Comparison of ENCODE assay signal across 18 cellular contexts in genomic region chr4:48028654-48029053, GRCh38. TPM values are rescaled to one million over a fixed set of nuclear protein-coding genes. Genes with fewer than 3 reads are reported as not detected.
DNase-seq lines count a peak whose midpoint lies in the region; ATAC-seq and TF ChIP-seq lines count a peak whose summit lies in the region.
"Had no signal": no experiment of that assay in that cellular context is flagged by ENCODE, and none has a peak within 500 bp of the region (broad histone marks: within the 10 kb centered on the region; RNA-seq: fewer than 3 reads in every experiment).

No MANE protein-coding gene starts in this region.

- no peak overlapping the region for H3K9ac ChIP-seq in endodermal cell (ENCODE audit: extremely low read depth, low read length, poor library complexity, severe bottlenecking)

- H3K36me3 Mint-ChIP-seq in activated naive CD8-positive, alpha-beta T cell: peaks cover 3% of the 10 kb centered on the region
- H3K36me3 Mint-ChIP-seq in activated naive CD8-positive, alpha-beta T cell treated with anti-CD3 and anti-CD28 coated beads for 36 hours: peaks cover 9% of the 10 kb centered on the region
- peaks cover 11% of the 10 kb centered on the region for H3K36me3 Mint-ChIP-seq in endodermal cell (ENCODE audit: low read depth)
- H3K36me3 Mint-ChIP-seq: natural killer cell treated with Interleukin-12 subunit alpha and Interleukin-12 subunit beta and Interleukin-15 and Interleukin-18, amount 100 ng/mL, for 72 hours had no signal

- DNase-seq in activated naive CD8-positive, alpha-beta T cell treated with anti-CD3 and anti-CD28 coated beads for 36 hours: no peak
- DNase-seq in vagina (ENCODE audit: extremely low spot score in 2 of 2) (no peak), NCI-H82 (lab: John Stamatoyannopoulos, UW) (no peak), endodermal cell (no peak)
- DNase-seq: activated CD4-positive, alpha-beta T cell treated with anti-CD3 and anti-CD28 coated beads for 48 hours; activated gamma-delta T cell; COR-L47; HCEC 1CT; NCI-H187 treated with DMSO at 0.1 percent for 48 hours; tibial artery had no signal

- peaks cover 2% of the 10 kb centered on the region for H3K27me3 Mint-ChIP-seq in activated naive CD8-positive, alpha-beta T cell
- peaks cover 10% of the 10 kb centered on the region for H3K27me3 Mint-ChIP-seq in activated naive CD8-positive, alpha-beta T cell treated with anti-CD3 and anti-CD28 coated beads for 36 hours
- H3K27me3 Mint-ChIP-seq in endodermal cell (ENCODE audit: insufficient read depth): no peaks in the 10 kb centered on the region

- WGBS in gastroesophageal sphincter (ENCODE audit: low coverage in 1 of 2), 2 donors: 50% methylated on average over 2 of the region's 2 CpGs; no CpG with 5 or more reads in 1 of the 2 donors
- 25 to 53% methylated on average over 1 to 2 of the region's 2 CpGs for WGBS in endodermal cell (ENCODE audit: insufficient coverage in 1 of 2, insufficient read length in 1 of 2), 2 experiments

- TF ChIP-seq EP300 in gastroesophageal sphincter (IDR thresholded peaks at IDR 0.05): no peak

- no peak for TF ChIP-seq CTCF in vagina (IDR thresholded peaks at IDR 0.05)
- no peak for TF ChIP-seq CTCF in gastroesophageal sphincter (IDR thresholded peaks at IDR 0.05)
- no peak for TF ChIP-seq CTCF in endodermal cell (conservative IDR thresholded peaks at IDR 0.05)

- H3K4me1 ChIP-seq in vagina: no peaks in the 10 kb centered on the region
- H3K4me1 ChIP-seq in gastroesophageal sphincter: peaks cover 0 to 8% (median 0%) of the 10 kb centered on the region in 3 donors
- H3K4me1 ChIP-seq in endodermal cell (ENCODE audit: control insufficient read depth, insufficient read depth, low read length): peaks cover 11% of the 10 kb centered on the region
- H3K4me1 ChIP-seq: A549 had no signal

- TF ChIP-seq POLR2A in vagina (IDR thresholded peaks at IDR 0.05): no peak
- TF ChIP-seq POLR2A in gastroesophageal sphincter (IDR thresholded peaks at IDR 0.05): no peak

- H3K27ac ChIP-seq in vagina: no peak overlapping the region
- no peak overlapping the region for H3K27ac ChIP-seq in gastroesophageal sphincter
- no peak overlapping the region for H3K27ac ChIP-seq in endodermal cell (ENCODE audit: low read depth, low read length)
- H3K27ac ChIP-seq: A549, tibial artery had no signal

- no peak overlapping the region for H3K4me3 ChIP-seq in vagina
- no peak overlapping the region for H3K4me3 ChIP-seq in gastroesophageal sphincter
- no peak overlapping the region for H3K4me3 ChIP-seq in endodermal cell (ENCODE audit: low read length)
- H3K4me3 ChIP-seq: A549, K562, tibial artery had no signal

- H3K36me3 ChIP-seq in vagina (no peaks in the 10 kb centered on the region), gastroesophageal sphincter (no peaks in the 10 kb centered on the region), endodermal cell (ENCODE audit: control insufficient read depth, insufficient read depth, low read length) (peaks cover 18% of the 10 kb centered on the region)
- H3K36me3 ChIP-seq: tibial artery had no signal

- no peak overlapping the region for H3K4me3 Mint-ChIP-seq in activated naive CD8-positive, alpha-beta T cell
- H3K4me3 Mint-ChIP-seq in activated naive CD8-positive, alpha-beta T cell treated with anti-CD3 and anti-CD28 coated beads for 36 hours: no peak overlapping the region
- no peak overlapping the region for H3K4me3 Mint-ChIP-seq in endodermal cell
- H3K4me3 Mint-ChIP-seq: natural killer cell treated with Interleukin-12 subunit alpha and Interleukin-12 subunit beta and Interleukin-15 and Interleukin-18, amount 100 ng/mL, for 72 hours had no signal

- H3K9me3 Mint-ChIP-seq in activated naive CD8-positive, alpha-beta T cell (ENCODE audit: low read depth): no peaks in the 10 kb centered on the region
- no peaks in the 10 kb centered on the region for H3K9me3 Mint-ChIP-seq in activated naive CD8-positive, alpha-beta T cell treated with anti-CD3 and anti-CD28 coated beads for 36 hours
- no peaks in the 10 kb centered on the region for H3K9me3 Mint-ChIP-seq in endodermal cell
- H3K9me3 Mint-ChIP-seq: natural killer cell treated with Interleukin-12 subunit alpha and Interleukin-12 subunit beta and Interleukin-15 and Interleukin-18, amount 100 ng/mL, for 72 hours had no signal

- H3K4me1 Mint-ChIP-seq in activated naive CD8-positive, alpha-beta T cell (ENCODE audit: low read depth): peaks cover 20% of the 10 kb centered on the region
- H3K4me1 Mint-ChIP-seq in activated naive CD8-positive, alpha-beta T cell treated with anti-CD3 and anti-CD28 coated beads for 36 hours: peaks cover 43% of the 10 kb centered on the region
- peaks cover 31% of the 10 kb centered on the region for H3K4me1 Mint-ChIP-seq in endodermal cell

- peak; percentile 59 for ATAC-seq in HG02610 (IDR thresholded peaks at IDR 0.05; ENCODE audit: unreplicated experiment)
- peak; percentile 81 for ATAC-seq in HG03432 (IDR thresholded peaks at IDR 0.05; ENCODE audit: unreplicated experiment)
- ATAC-seq in gastroesophageal sphincter: no peak
- ATAC-seq: A549; K562; left lobe of liver; natural killer cell treated with Interleukin-12 subunit alpha and Interleukin-12 subunit beta and Interleukin-15 and Interleukin-18, amount 100 ng/mL, for 72 hours had no signal

- H3K27ac Mint-ChIP-seq in activated naive CD8-positive, alpha-beta T cell: peak overlapping the region; percentile 23
- no peak overlapping the region for H3K27ac Mint-ChIP-seq in activated naive CD8-positive, alpha-beta T cell treated with anti-CD3 and anti-CD28 coated beads for 36 hours
- no peak overlapping the region for H3K27ac Mint-ChIP-seq in endodermal cell
- H3K27ac Mint-ChIP-seq: natural killer cell treated with Interleukin-12 subunit alpha and Interleukin-12 subunit beta and Interleukin-15 and Interleukin-18, amount 100 ng/mL, for 72 hours had no signal

- no peaks in the 10 kb centered on the region for H3K27me3 ChIP-seq in vagina
- no peaks in the 10 kb centered on the region for H3K27me3 ChIP-seq in gastroesophageal sphincter
- H3K27me3 ChIP-seq in endodermal cell (ENCODE audit: control insufficient read depth, insufficient read depth, low read length, poor library complexity, severe bottlenecking): no peaks in the 10 kb centered on the region
- H3K27me3 ChIP-seq: tibial artery had no signal

- intact Hi-C loops in vagina (cut with DNase I): no loop called here

- H3K9me3 ChIP-seq in vagina: no peaks in the 10 kb centered on the region
- no peaks in the 10 kb centered on the region for H3K9me3 ChIP-seq in gastroesophageal sphincter
- no peaks in the 10 kb centered on the region for H3K9me3 ChIP-seq in endodermal cell (ENCODE audit: control insufficient read depth, low read length)
- H3K9me3 ChIP-seq: A549, tibial artery had no signal

RNA-seq across cellular contexts. Expression of gene NIPAL1, which starts 12.1 kb away (rescaled TPM):
- total RNA-seq in activated naive CD8-positive, alpha-beta T cell treated with anti-CD3 and anti-CD28 coated beads for 36 hours: 1 to 10 TPM; 1.8 to 2.9 TPM
- total RNA-seq in vagina (8.1 TPM), gastroesophageal sphincter (1 to 10 TPM in 1 of 4 donors, under 1 TPM in 3; 0.16 to 2.0 (median 0.25) TPM), endodermal cell (1 to 10 TPM; 3.4 to 8.4 TPM)
- 0.96 TPM for polyA plus RNA-seq in endodermal cell (2013, experiment 1 of 2)
- 1.1 TPM for polyA plus RNA-seq in endodermal cell (2013, experiment 2 of 2)

RNA-seq across cellular contexts. Expression of gene CNGA1, which starts 12.2 kb away (rescaled TPM):
- total RNA-seq in activated naive CD8-positive, alpha-beta T cell treated with anti-CD3 and anti-CD28 coated beads for 36 hours: under 1 TPM; 0.34 to 0.64 TPM
- total RNA-seq in vagina (2.0 TPM), gastroesophageal sphincter (1 to 10 TPM in 1 of 4 donors, under 1 TPM in 1, not detected in 2; 0.40 to 1.8 TPM), endodermal cell (under 1 TPM in 1 of 2 donors, not detected in 1; 0.24 TPM)
- polyA plus RNA-seq in endodermal cell (2013, experiment 1 of 2): 0.25 TPM
- 0.62 TPM for polyA plus RNA-seq in endodermal cell (2013, experiment 2 of 2)
- total RNA-seq: natural killer cell treated with Interleukin-12 subunit alpha and Interleukin-12 subunit beta and Interleukin-15 and Interleukin-18, amount 100 ng/mL, for 72 hours had no signal
